14 cellular contexts compared by ENCODE assay signal in genomic region chr6:27679308-27679967, GRCh38.
A peak's percentile ranks its signal among the peaks of the same experiment; 100 is the strongest.
DNase-seq lines count a peak whose midpoint lies in the region; ATAC-seq and TF ChIP-seq lines count a peak whose summit lies in the region.
"Had no signal": no experiment of that assay in that cellular context is flagged by ENCODE, and none has a peak within 500 bp of the region (broad histone marks: within the 10 kb centered on the region; RNA-seq: fewer than 3 reads in every experiment).

No MANE protein-coding gene starts in this region.

- peaks cover 3% of the 10 kb centered on the region for H3K4me1 ChIP-seq in mesenchymal stem cell (ENCODE audit: control insufficient read depth, insufficient read depth, low read depth, low read length)
- H3K4me1 ChIP-seq: testis had no signal

- H3K27ac ChIP-seq in mesenchymal stem cell (ENCODE audit: low read length, poor library complexity, severe bottlenecking): no peak overlapping the region
- H3K27ac ChIP-seq: testis had no signal

- H2BK12ac ChIP-seq in mesenchymal stem cell (ENCODE audit: low read length in 2 of 2): no peak overlapping the region

- no peak overlapping the region for H2BK15ac ChIP-seq in mesenchymal stem cell (ENCODE audit: low read depth, poor library complexity, severe bottlenecking)

- peaks cover 29% of the 10 kb centered on the region for H3K27me3 Mint-ChIP-seq in chondrocyte (ENCODE audit: low read depth)

- H2AK5ac ChIP-seq in mesenchymal stem cell (ENCODE audit: low read length, severe bottlenecking): no peak overlapping the region

- no peak for ATAC-seq in GM18909 (IDR thresholded peaks at IDR 0.05; ENCODE audit: poor library complexity, unreplicated experiment)

- H3K9me3 ChIP-seq in mesenchymal stem cell (ENCODE audit: control insufficient read depth, low read length): no peaks in the 10 kb centered on the region
- H3K9me3 ChIP-seq: testis had no signal

- TF ChIP-seq CTCF in HFF-Myc (IDR thresholded peaks at IDR 0.05; ENCODE audit: low read depth, low read length, missing control alignments) (no peak), chondrocyte (IDR thresholded peaks at IDR 0.05) (no peak)

- DNase-seq in CD1c-positive myeloid dendritic cell (ENCODE audit: extremely low spot score) (peak; percentile 11), HFF-Myc (ENCODE audit: extremely low read depth, low read depth) (no peak), chondrocyte (ENCODE audit: low spot score) (no peak), mesenchymal stem cell (no peak), KBM-7 (no peak), DMS 273 treated with DMSO at 0.1 percent for 48 hours (lab: John Stamatoyannopoulos, UW) (no peak), activated gamma-delta T cell treated with Interleukin-2 at 50 U/mL for 16 hours (no peak)
- DNase-seq: cerebellar nuclear complex; NCI-H2081 treated with DMSO at 0.1 percent for 48 hours; nucleus accumbens; RPMI8226; stimulated activated CD4-positive, alpha-beta T cell treated with anti-CD3 and anti-CD28 coated beads, Interleukin-4, amount 100 ng/mL, for 24 hours; testis had no signal

- no peak overlapping the region for H2AFZ ChIP-seq in mesenchymal stem cell (ENCODE audit: low read depth, low read length)

- WGBS in mesenchymal stem cell: 15% methylated on average over 26 of the region's 27 CpGs

- peak overlapping the region; percentile 34 for H3K4me3 ChIP-seq in HFF-Myc (replicated peaks; ENCODE audit: low read depth, low read length)
- peak overlapping the region in 1 of 2 experiments; percentile 61 for H3K4me3 ChIP-seq in mesenchymal stem cell (ENCODE audit: insufficient read depth in 1 of 2, low read depth in 1 of 2, low read length in 2 of 2)

- H3K4me3 Mint-ChIP-seq in chondrocyte (ENCODE audit: unreplicated experiment): peak overlapping the region; percentile 74

- peak overlapping the region; percentile 46 for H3K4me2 ChIP-seq in mesenchymal stem cell (ENCODE audit: low read length, poor library complexity, severe bottlenecking)

- no peaks in the 10 kb centered on the region for H3K36me3 Mint-ChIP-seq in chondrocyte (ENCODE audit: low read depth)

- H3K9ac ChIP-seq in mesenchymal stem cell (ENCODE audit: low read length): no peak overlapping the region

- H3K36me3 ChIP-seq in mesenchymal stem cell (ENCODE audit: control insufficient read depth in 1 of 2, insufficient read depth in 2 of 2, low read depth in 1 of 2, low read length in 2 of 2): no peaks in the 10 kb centered on the region

- peaks cover 26 to 34% of the 10 kb centered on the region in 2 experiments for H3K27me3 ChIP-seq in mesenchymal stem cell (ENCODE audit: control insufficient read depth in 1 of 2, insufficient read depth in 1 of 2, low read length in 2 of 2)
- H3K27me3 ChIP-seq: testis had no signal

- peaks cover 29% of the 10 kb centered on the region for H3K4me1 Mint-ChIP-seq in chondrocyte (ENCODE audit: low read depth)

- H4K91ac ChIP-seq in mesenchymal stem cell (ENCODE audit: low read length): no peak overlapping the region

- no peak overlapping the region for H3K18ac ChIP-seq in mesenchymal stem cell (ENCODE audit: low read depth in 1 of 2, low read length in 2 of 2)

- H3K79me1 ChIP-seq in mesenchymal stem cell (replicated peaks; ENCODE audit: low read length, poor library complexity, severe bottlenecking): no peaks in the 10 kb centered on the region

- H2BK5ac ChIP-seq in mesenchymal stem cell (ENCODE audit: low read depth, low read length, poor library complexity, severe bottlenecking): no peak overlapping the region

- H3K27ac Mint-ChIP-seq in chondrocyte (ENCODE audit: unreplicated experiment): peak overlapping the region; percentile 30

- no peak overlapping the region for H2BK120ac ChIP-seq in mesenchymal stem cell (ENCODE audit: low read depth, low read length)

- H3K14ac ChIP-seq in mesenchymal stem cell (ENCODE audit: low read length in 2 of 2): no peak overlapping the region

- no peaks in the 10 kb centered on the region for H3K9me3 Mint-ChIP-seq in chondrocyte (ENCODE audit: low read depth)

- H4K8ac ChIP-seq in mesenchymal stem cell (ENCODE audit: low read length): no peak overlapping the region

- in situ Hi-C loops in KBM-7 (cut with MboI; ENCODE audit: low pct_unique_long_range_greater_than_20kb, low sequenced_read_pairs): no loop called here

- H3K23ac ChIP-seq in mesenchymal stem cell (ENCODE audit: low read length in 2 of 2): no peak overlapping the region

- H3K4ac ChIP-seq in mesenchymal stem cell (ENCODE audit: low read depth in 1 of 2, low read length in 2 of 2): no peak overlapping the region
